9 cellular contexts compared by ENCODE assay signal in the genomic region with DNA sequence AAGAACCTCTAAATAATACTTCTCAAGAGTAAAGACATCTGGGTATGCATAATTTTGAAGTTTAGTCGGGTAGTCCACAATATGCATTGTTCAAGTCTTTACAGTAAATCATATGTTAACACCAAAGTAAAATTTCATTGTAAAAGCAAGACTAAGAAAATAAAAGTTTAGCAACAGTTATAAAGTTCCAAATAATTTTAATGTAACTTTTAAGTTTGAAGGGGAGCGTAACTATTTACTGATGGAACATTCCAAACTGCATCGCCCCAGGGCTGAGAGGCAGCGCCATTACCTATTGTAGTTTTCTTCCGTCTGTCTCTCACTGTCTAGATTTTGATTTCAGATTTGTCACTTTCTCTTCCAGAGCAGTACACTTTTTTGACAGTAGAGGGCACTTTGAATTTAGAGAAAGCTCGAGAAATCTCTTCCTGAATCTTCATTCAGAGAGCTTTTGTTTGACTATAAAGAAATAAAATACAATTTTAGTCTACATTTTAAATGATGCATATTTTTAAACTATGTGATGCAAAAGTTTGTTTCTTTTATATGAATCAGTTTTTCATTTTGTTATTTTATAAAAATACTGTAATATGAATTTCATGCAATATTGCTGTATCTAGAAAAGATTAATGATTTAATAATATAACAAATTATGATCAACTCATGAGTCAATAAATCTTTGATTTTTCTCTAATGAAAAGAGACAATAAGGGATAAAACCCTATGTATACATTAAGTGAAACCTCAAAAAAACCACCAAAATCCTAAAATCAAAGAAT.
DNase-seq lines count a peak whose midpoint lies in the region; ATAC-seq and TF ChIP-seq lines count a peak whose summit lies in the region.
"Had no signal": no experiment of that assay in that cellular context is flagged by ENCODE, and none has a peak within 500 bp of the region (broad histone marks: within the 10 kb centered on the region; RNA-seq: fewer than 3 reads in every experiment).

No MANE protein-coding gene starts in this region.

- no peak for ATAC-seq in omental fat pad (ENCODE audit: low FRiP score)

- H3K4me3 Mint-ChIP-seq in endothelial cell (ENCODE audit: unreplicated experiment) = no peak overlapping the region
- H3K4me3 Mint-ChIP-seq: activated naive CD8-positive, alpha-beta T cell treated with anti-CD3 and anti-CD28 coated beads, Interleukin-2, amount 10 ng/mL, durations not matched to agents 7 days and 5 days had no signal

- no peaks in the 10 kb centered on the region for H3K9me3 ChIP-seq in GM23248 (ENCODE audit: low read depth)
- no peaks in the 10 kb centered on the region for H3K9me3 ChIP-seq in neuronal stem cell (replicated peaks in 1 of 2; ENCODE audit: control insufficient read depth in 2 of 2, insufficient read depth in 1 of 2, low read depth in 1 of 2, low read length in 2 of 2)

- no peaks in the 10 kb centered on the region for H3K79me2 ChIP-seq in GM23248 (ENCODE audit: insufficient read depth)

- H3K4me3 ChIP-seq in GM23248 (peak overlapping the region; percentile 29; the same call in 1 of the 2 replicates), neuronal stem cell (ENCODE audit: low read length in 2 of 2) (no peak overlapping the region)

- H2AFZ ChIP-seq in GM23248 (peak overlapping the region; percentile 62), neuronal stem cell (ENCODE audit: low read length) (peak overlapping the region; percentile 78)

- no peak overlapping the region for H3K23ac ChIP-seq in neuronal stem cell (ENCODE audit: low read depth, low read length, poor library complexity)

- no peak overlapping the region for H3K18ac ChIP-seq in neuronal stem cell (ENCODE audit: low read length)

- no peaks in the 10 kb centered on the region for H3K9me2 ChIP-seq in GM23248 (ENCODE audit: insufficient read depth)

- H3K27me3 Mint-ChIP-seq in endothelial cell (ENCODE audit: unreplicated experiment) = no peaks in the 10 kb centered on the region

- H3K9me3 Mint-ChIP-seq in endothelial cell (ENCODE audit: unreplicated experiment) = no peaks in the 10 kb centered on the region
- H3K9me3 Mint-ChIP-seq: activated naive CD8-positive, alpha-beta T cell treated with anti-CD3 and anti-CD28 coated beads, Interleukin-2, amount 10 ng/mL, durations not matched to agents 7 days and 5 days had no signal

- no peak overlapping the region for H3K14ac ChIP-seq in neuronal stem cell (ENCODE audit: low read length)

- H2BK5ac ChIP-seq in neuronal stem cell (ENCODE audit: low read length) = no peak overlapping the region

- no peak overlapping the region for H3K4ac ChIP-seq in neuronal stem cell (ENCODE audit: low read length)

- peak; percentile 56 for DNase-seq in GM10266 (ENCODE audit: extremely low spot score)
- peak; percentile 69 for DNase-seq in GM23248
- DNase-seq in KG1 (lab: John Stamatoyannopoulos, UW) = peak; percentile 43
- peak; percentile 87 for DNase-seq in OCI-M1 (lab: John Stamatoyannopoulos, UW)
- peak; percentile 46 for DNase-seq in endothelial cell (ENCODE audit: low spot score)
- peak; percentile 65 for DNase-seq in neuronal stem cell (ENCODE audit: low spot score)
- DNase-seq in omental fat pad (ENCODE audit: low spot score) = no peak
- DNase-seq in T1000 (lab: John Stamatoyannopoulos, UW) = no peak
- DNase-seq: activated naive CD8-positive, alpha-beta T cell treated with anti-CD3 and anti-CD28 coated beads, Interleukin-2, amount 10 ng/mL, durations not matched to agents 7 days and 5 days had no signal

- no peaks in the 10 kb centered on the region for H3K36me3 ChIP-seq in GM23248 (ENCODE audit: low read depth)
- H3K36me3 ChIP-seq in neuronal stem cell (replicated peaks in 1 of 2; ENCODE audit: control insufficient read depth in 2 of 2, insufficient read depth in 2 of 2, low read length in 2 of 2) = no peaks in the 10 kb centered on the region

- 2 to 4% methylated on average over 6 of the region's 6 CpGs for whole genome bisulfite sequencing in GM23248 (ENCODE audit: low coverage in 1 of 2, low lambda C conversion rate in 2 of 2, missing lambda C conversion rate in 2 of 2), 2 experiments
- no CpG with 5 or more reads among the region's 6 CpGs for WGBS in neuronal stem cell (ENCODE audit: extremely low coverage in 2 of 2, insufficient read length in 2 of 2, insufficient replicate concordance in 1 of 2), 2 donors

- H3K27ac Mint-ChIP-seq in endothelial cell (ENCODE audit: unreplicated experiment) = no peak overlapping the region
- H3K27ac Mint-ChIP-seq: activated naive CD8-positive, alpha-beta T cell treated with anti-CD3 and anti-CD28 coated beads, Interleukin-2, amount 10 ng/mL, durations not matched to agents 7 days and 5 days had no signal

- H2AK5ac ChIP-seq in neuronal stem cell (ENCODE audit: low read depth, low read length) = no peak overlapping the region

- no peaks in the 10 kb centered on the region for H3K79me1 ChIP-seq in neuronal stem cell (ENCODE audit: low read depth, low read length)

- H2BK12ac ChIP-seq in neuronal stem cell (ENCODE audit: low read length) = no peak overlapping the region

- no peak overlapping the region for H4K8ac ChIP-seq in neuronal stem cell (ENCODE audit: low read depth, low read length)

- H3K4me1 Mint-ChIP-seq in endothelial cell (ENCODE audit: unreplicated experiment) = peaks cover 23% of the 10 kb centered on the region
- H3K4me1 Mint-ChIP-seq: activated naive CD8-positive, alpha-beta T cell treated with anti-CD3 and anti-CD28 coated beads, Interleukin-2, amount 10 ng/mL, durations not matched to agents 7 days and 5 days had no signal

- no peaks in the 10 kb centered on the region for H4K20me1 ChIP-seq in GM23248 (ENCODE audit: insufficient read depth)

- H3K9ac ChIP-seq in GM23248 (no peak overlapping the region), neuronal stem cell (ENCODE audit: low read depth, low read length, poor library complexity) (no peak overlapping the region)

- H2BK15ac ChIP-seq in neuronal stem cell (ENCODE audit: low read length) = no peak overlapping the region

- no peaks in the 10 kb centered on the region for H3F3A ChIP-seq in GM23248 (ENCODE audit: insufficient read depth)

- H3K27me3 ChIP-seq in GM23248 (replicated peaks; ENCODE audit: insufficient read depth) (no peaks in the 10 kb centered on the region), neuronal stem cell (ENCODE audit: control insufficient read depth in 3 of 3, insufficient read depth in 3 of 3, low read depth in 1 of 3, low read length in 3 of 3) (no peaks in the 10 kb centered on the region)

- peak; percentile 68 for TF ChIP-seq CTCF in GM10266 (IDR thresholded peaks at IDR 0.05; ENCODE audit: control insufficient read depth, insufficient read depth, low read depth, missing control alignments)
- peak; percentile 94 for TF ChIP-seq CTCF in endothelial cell (IDR thresholded peaks at IDR 0.05; ENCODE audit: unreplicated experiment)
- no peak for TF ChIP-seq CTCF in omental fat pad (IDR thresholded peaks at IDR 0.05)

- H3K4me1 ChIP-seq in GM23248 (ENCODE audit: insufficient read depth) (peaks cover 3% of the 10 kb centered on the region; the same call in 1 of the 2 replicates), neuronal stem cell (ENCODE audit: control insufficient read depth in 2 of 2, insufficient read depth in 1 of 2, low read depth in 1 of 2, low read length in 2 of 2) (peaks cover 2 to 7% of the 10 kb centered on the region in 2 donors)

- H4K91ac ChIP-seq in neuronal stem cell (ENCODE audit: low read depth, low read length, poor library complexity) = no peak overlapping the region

- in situ Hi-C loops in GM23248 (cut with MboI) = loop anchor here (10.0 to 25.0 kb wide), 2 partner anchors 151 to 716 kb away; no protein-coding TSS in a partner anchor

- no peaks in the 10 kb centered on the region for H3K36me3 Mint-ChIP-seq in endothelial cell (ENCODE audit: low read depth, unreplicated experiment)
- H3K36me3 Mint-ChIP-seq: activated naive CD8-positive, alpha-beta T cell treated with anti-CD3 and anti-CD28 coated beads, Interleukin-2, amount 10 ng/mL, durations not matched to agents 7 days and 5 days had no signal

- H3K4me2 ChIP-seq in GM23248 (ENCODE audit: unreplicated experiment) (no peak overlapping the region), neuronal stem cell (ENCODE audit: insufficient read depth, low read length, poor library complexity, severe bottlenecking) (no peak overlapping the region)

- H2BK120ac ChIP-seq in neuronal stem cell (ENCODE audit: low read depth, low read length) = no peak overlapping the region

- H3K27ac ChIP-seq in GM23248 = no peak overlapping the region
- no peak overlapping the region for H3K27ac ChIP-seq in neuronal stem cell (replicated peaks; ENCODE audit: low read length)

Comparison
In these comparisons a context has a peak if more than half of its experiments do, and no peak if none do; other contexts are left out.
1. DNase-seq: peak in GM10266 (single experiment), GM23248 (single experiment), KG1 (single experiment), OCI-M1 (single experiment), endothelial cell (single experiment) and neuronal stem cell (single experiment); none in omental fat pad (single experiment) and T1000 (single experiment).
2. CTCF ChIP-seq: peak in GM10266 (single experiment) and endothelial cell (single experiment); none in omental fat pad (0 of 3).